1 cellular context compared by ENCODE assay signal in the genomic region with DNA sequence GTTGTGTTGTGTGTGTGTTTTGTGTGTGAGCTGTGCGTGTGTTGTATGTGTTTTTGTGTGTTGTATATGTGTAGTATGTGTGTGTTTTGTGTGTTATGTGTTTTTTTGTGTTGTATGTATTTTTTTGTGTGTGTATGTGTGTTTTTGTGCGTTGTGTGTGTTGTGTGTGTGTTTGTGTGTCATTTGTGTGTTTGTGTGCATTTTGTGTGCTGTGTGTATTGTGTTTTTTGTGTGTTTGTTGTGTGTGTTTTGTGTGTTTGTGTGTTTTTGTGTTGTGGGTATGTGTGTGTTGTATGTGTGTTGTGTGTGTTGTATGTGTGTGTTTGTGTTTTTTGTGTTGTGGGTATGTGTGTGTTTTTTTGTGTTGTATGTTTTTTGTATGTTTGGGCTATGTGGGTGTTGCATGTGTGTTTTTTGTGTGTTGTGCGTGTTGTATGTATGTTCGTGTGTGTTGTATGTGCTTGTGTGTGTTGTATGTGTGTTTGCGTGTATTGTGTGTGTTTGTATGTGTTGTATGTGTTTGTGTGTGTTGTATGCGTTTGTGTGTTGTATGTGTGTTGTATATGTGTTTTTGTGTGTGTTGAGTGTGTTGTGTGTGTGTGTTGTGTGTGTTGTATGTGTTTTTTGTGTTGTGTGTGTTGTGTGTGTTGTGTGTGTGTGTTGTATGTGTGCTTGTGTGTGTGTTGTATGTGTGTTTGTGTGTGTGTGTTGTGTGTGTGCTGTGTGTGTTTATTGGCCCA.
TF ChIP-seq lines count a peak whose summit lies in the region.

No MANE protein-coding gene starts in this region.

TF ChIP-seq in HEK293, 187 proteins besides CTCF, POLR2A, EP300 and RAD21 (continued from another document and continues in another):
- TF ChIP-seq ZNF18 (tag by site-specific recombination; IDR thresholded peaks at IDR 0.05) (no peak), REST (tag by site-specific recombination; IDR thresholded peaks at IDR 0.05) (no peak), HOXD13 (CRISPR knock-in tag; IDR thresholded peaks at IDR 0.05; ENCODE audit: borderline replicate concordance) (no peak), ZNF280C (tag by site-specific recombination; IDR thresholded peaks at IDR 0.05) (peak; percentile 30; the same call in 1 of the 2 replicates), ZNF777 (tag by site-specific recombination; IDR thresholded peaks at IDR 0.05; ENCODE audit: borderline replicate concordance) (peak; percentile 31; the same call in 1 of the 2 replicates), AEBP2 (tag by site-specific recombination; IDR thresholded peaks at IDR 0.05; ENCODE audit: borderline replicate concordance) (no peak), ZNF670 (tag by site-specific recombination; IDR thresholded peaks at IDR 0.05; ENCODE audit: low read depth) (no peak; the same call in 1 of the 2 replicates), ZNF174 (tag by site-specific recombination; IDR thresholded peaks at IDR 0.05) (no peak), SP7 (tag by site-specific recombination; IDR thresholded peaks at IDR 0.05) (no peak), MYNN (tag by site-specific recombination; IDR thresholded peaks at IDR 0.05; ENCODE audit: borderline replicate concordance) (no peak), ZSCAN18 (tag by site-specific recombination; IDR thresholded peaks at IDR 0.05) (0 out of 2 replicates have a peak, but pooled peaks have one; percentile 48), ZNF664 (tag by site-specific recombination; IDR thresholded peaks at IDR 0.05) (no peak), ZNF114 (tag by site-specific recombination; IDR thresholded peaks at IDR 0.05) (peak; percentile 77; the same call in 1 of the 2 replicates), ZNF785 (tag by site-specific recombination; IDR thresholded peaks at IDR 0.05) (no peak), ZNF302 (tag by site-specific recombination; IDR thresholded peaks at IDR 0.05; ENCODE audit: low read depth) (no peak), ZNF514 (tag by site-specific recombination; IDR thresholded peaks at IDR 0.05) (no peak), ZNF266 (tag by site-specific recombination; IDR thresholded peaks at IDR 0.05; ENCODE audit: low read depth) (peak; percentile 68; the same call in 1 of the 2 replicates), ZNF239 (tag by site-specific recombination; IDR thresholded peaks at IDR 0.05) (peak; percentile 65; the same call in 1 of the 2 replicates), ZNF16 (tag by site-specific recombination; IDR thresholded peaks at IDR 0.05; ENCODE audit: low read depth) (no peak), ZSCAN4 (tag by site-specific recombination; IDR thresholded peaks at IDR 0.05) (peak; percentile 10; the same call in 1 of the 2 replicates), ZNF433 (tag by site-specific recombination; IDR thresholded peaks at IDR 0.05; ENCODE audit: low read depth) (no peak), ZNF449 (tag by site-specific recombination; IDR thresholded peaks at IDR 0.05) (no peak), ZNF571 (tag by site-specific recombination; IDR thresholded peaks at IDR 0.05) (0 out of 2 replicates have a peak, but pooled peaks have one; percentile 54), ZEB2 (tag by site-specific recombination; IDR thresholded peaks at IDR 0.05) (no peak), ZNF133 (tag by site-specific recombination; IDR thresholded peaks at IDR 0.05) (peak; percentile 51; the same call in 1 of the 2 replicates), ZNF292 (tag by site-specific recombination; IDR thresholded peaks at IDR 0.05; ENCODE audit: borderline replicate concordance, low read depth) (no peak), ZNF660 (tag by site-specific recombination; IDR thresholded peaks at IDR 0.05) (no peak), HOXA7 (CRISPR knock-in tag; IDR thresholded peaks at IDR 0.05; ENCODE audit: borderline replicate concordance) (no peak), ZNF621 (tag by site-specific recombination; IDR thresholded peaks at IDR 0.05) (no peak), SALL2 (tag by site-specific recombination; IDR thresholded peaks at IDR 0.05; ENCODE audit: borderline replicate concordance) (no peak), ZBTB17 (tag by site-specific recombination; IDR thresholded peaks at IDR 0.05) (no peak), ZNF623 (tag by site-specific recombination; IDR thresholded peaks at IDR 0.05) (no peak), IKZF3 (tag by site-specific recombination; IDR thresholded peaks at IDR 0.05) (no peak), ZNF677 (tag by site-specific recombination; IDR thresholded peaks at IDR 0.05) (no peak), ZNF112 (tag by site-specific recombination; IDR thresholded peaks at IDR 0.05) (peak; percentile 4; the same call in 1 of the 2 replicates), KLF1 (tag by site-specific recombination; IDR thresholded peaks at IDR 0.05) (no peak), ZNF19 (tag by site-specific recombination; IDR thresholded peaks at IDR 0.05; ENCODE audit: low read depth) (no peak)
- TF ChIP-seq, protein P1, sequence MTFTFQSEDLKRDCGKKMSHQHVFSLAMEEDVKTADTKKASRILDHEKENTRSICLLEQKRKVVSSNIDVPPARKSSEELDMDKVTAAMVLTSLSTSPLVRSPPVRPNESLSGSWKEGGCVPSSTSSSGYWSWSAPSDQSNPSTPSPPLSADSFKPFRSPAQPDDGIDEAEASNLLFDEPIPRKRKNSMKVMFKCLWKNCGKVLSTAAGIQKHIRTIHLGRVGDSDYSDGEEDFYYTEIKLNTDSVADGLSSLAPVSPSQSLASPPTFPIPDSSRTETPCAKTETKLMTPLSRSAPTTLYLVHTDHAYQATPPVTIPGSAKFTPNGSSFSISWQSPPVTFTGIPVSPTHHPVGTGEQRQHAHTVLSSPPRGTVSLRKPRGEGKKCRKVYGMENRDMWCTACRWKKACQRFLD (tag by site-specific recombination; IDR thresholded peaks at IDR 0.05), result 0 out of 2 replicates have a peak, but pooled peaks have one; percentile 30
- TF ChIP-seq, protein P2, sequence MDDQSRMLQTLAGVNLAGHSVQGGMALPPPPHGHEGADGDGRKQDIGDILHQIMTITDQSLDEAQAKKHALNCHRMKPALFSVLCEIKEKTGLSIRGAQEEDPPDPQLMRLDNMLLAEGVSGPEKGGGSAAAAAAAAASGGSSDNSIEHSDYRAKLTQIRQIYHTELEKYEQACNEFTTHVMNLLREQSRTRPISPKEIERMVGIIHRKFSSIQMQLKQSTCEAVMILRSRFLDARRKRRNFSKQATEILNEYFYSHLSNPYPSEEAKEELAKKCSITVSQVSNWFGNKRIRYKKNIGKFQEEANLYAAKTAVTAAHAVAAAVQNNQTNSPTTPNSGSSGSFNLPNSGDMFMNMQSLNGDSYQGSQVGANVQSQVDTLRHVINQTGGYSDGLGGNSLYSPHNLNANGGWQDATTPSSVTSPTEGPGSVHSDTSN (CRISPR knock-in tag; IDR thresholded peaks at IDR 0.05), result no peak
